8 cellular contexts compared by ENCODE assay signal in the genomic region with DNA sequence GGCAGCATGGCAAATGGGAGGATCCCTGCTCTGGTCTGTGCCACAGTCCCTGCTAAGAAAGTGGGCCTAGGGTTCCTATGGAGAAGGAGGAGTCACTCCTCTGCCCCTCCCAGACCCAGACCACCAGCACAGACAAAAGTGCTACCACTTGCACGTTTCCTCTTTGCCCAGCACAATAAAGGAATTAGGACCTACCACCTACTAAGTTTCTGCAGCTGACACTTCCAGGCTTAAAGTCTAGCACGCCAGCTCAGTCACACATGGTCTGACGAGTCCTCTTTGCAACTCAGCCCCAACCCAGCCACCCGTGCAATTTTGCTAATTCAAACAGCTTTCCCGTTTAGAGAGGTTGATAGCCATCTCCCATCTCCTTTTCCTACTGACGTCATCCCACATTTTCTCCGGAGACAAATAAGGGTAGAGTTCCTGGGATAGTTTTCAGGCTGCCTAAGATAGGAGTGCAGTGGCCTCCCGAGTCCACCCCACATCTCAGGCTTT.
DNase-seq lines count a peak whose midpoint lies in the region; ATAC-seq and TF ChIP-seq lines count a peak whose summit lies in the region.

No MANE protein-coding gene starts in this region.

- no peaks in the 10 kb centered on the region for H3K27me3 Mint-ChIP-seq in activated T-helper 17 cell treated with anti-CD3 and anti-CD28 coated beads, Interleukin-2, amount 50 U/mL, for 72 hours

- peaks cover 41% of the 10 kb centered on the region for H3K4me1 ChIP-seq in HUES6 (ENCODE audit: control insufficient read depth, insufficient read depth, low read length)

- peak overlapping the region; percentile 79 for H3K9ac ChIP-seq in HUES6 (ENCODE audit: low read length)

- no peaks in the 10 kb centered on the region for H3K9me3 Mint-ChIP-seq in activated T-helper 17 cell treated with anti-CD3 and anti-CD28 coated beads, Interleukin-2, amount 50 U/mL, for 72 hours

- intact Hi-C loops in left ventricle myocardium superior (cut with micrococcal nuclease): no loop called here

- DNase-seq in ELR (ENCODE audit: low read depth): peak; percentile 88
- no peak for DNase-seq in left ventricle myocardium superior
- peak; percentile 85 for DNase-seq in retinal pigment epithelial cell (ENCODE audit: low read depth)
- DNase-seq in cerebellar nuclear complex (lab: John Stamatoyannopoulos, UW): no peak
- DNase-seq in NCI-H1694 (lab: John Stamatoyannopoulos, UW): no peak
- no peak for DNase-seq in NCI-H774 (lab: John Stamatoyannopoulos, UW)

- H3K4me1 Mint-ChIP-seq in activated T-helper 17 cell treated with anti-CD3 and anti-CD28 coated beads, Interleukin-2, amount 50 U/mL, for 72 hours: peaks cover 48% of the 10 kb centered on the region

- H3K9me3 ChIP-seq in HUES6 (ENCODE audit: control insufficient read depth, insufficient read depth, low read depth, low read length): no peaks in the 10 kb centered on the region

- TF ChIP-seq CTCF in retinal pigment epithelial cell (conservative IDR thresholded peaks at IDR 0.05; ENCODE audit: low read depth, low read length): no peak

- peak overlapping the region; percentile 96 for H3K4me3 Mint-ChIP-seq in activated T-helper 17 cell treated with anti-CD3 and anti-CD28 coated beads, Interleukin-2, amount 50 U/mL, for 72 hours

- H3K27ac Mint-ChIP-seq in activated T-helper 17 cell treated with anti-CD3 and anti-CD28 coated beads, Interleukin-2, amount 50 U/mL, for 72 hours: peak overlapping the region; percentile 95

- peaks cover 54% of the 10 kb centered on the region for H3K27me3 ChIP-seq in HUES6 (ENCODE audit: control insufficient read depth, insufficient read depth, low read length)

- no peak overlapping the region for H3K27ac ChIP-seq in HUES6 (ENCODE audit: low read depth, low read length)

- peak; percentile 23 for ATAC-seq in activated T-helper 17 cell treated with anti-CD3 and anti-CD28 coated beads, Interleukin-2, amount 50 U/mL, for 72 hours (replicated peaks)
- peak; percentile 9 for ATAC-seq in left ventricle myocardium superior

- no peaks in the 10 kb centered on the region for H3K36me3 ChIP-seq in HUES6 (ENCODE audit: control insufficient read depth, insufficient read depth, low read length)

- H3K36me3 Mint-ChIP-seq in activated T-helper 17 cell treated with anti-CD3 and anti-CD28 coated beads, Interleukin-2, amount 50 U/mL, for 72 hours (ENCODE audit: low read depth): peaks cover 48% of the 10 kb centered on the region

- H3K4me3 ChIP-seq in HUES6 (ENCODE audit: low read depth, low read length) (peak overlapping the region; percentile 73), retinal pigment epithelial cell (ENCODE audit: low read length) (peak overlapping the region; percentile 71)

Comparison
In these comparisons a context has a peak if more than half of its experiments do, and no peak if none do; other contexts are left out.
1. DNase-seq: peak in ELR (single experiment) and retinal pigment epithelial cell (single experiment); none in left ventricle myocardium superior (single experiment), cerebellar nuclear complex (0 of 2), NCI-H1694 (single experiment) and NCI-H774 (single experiment).